In the genomic region with DNA sequence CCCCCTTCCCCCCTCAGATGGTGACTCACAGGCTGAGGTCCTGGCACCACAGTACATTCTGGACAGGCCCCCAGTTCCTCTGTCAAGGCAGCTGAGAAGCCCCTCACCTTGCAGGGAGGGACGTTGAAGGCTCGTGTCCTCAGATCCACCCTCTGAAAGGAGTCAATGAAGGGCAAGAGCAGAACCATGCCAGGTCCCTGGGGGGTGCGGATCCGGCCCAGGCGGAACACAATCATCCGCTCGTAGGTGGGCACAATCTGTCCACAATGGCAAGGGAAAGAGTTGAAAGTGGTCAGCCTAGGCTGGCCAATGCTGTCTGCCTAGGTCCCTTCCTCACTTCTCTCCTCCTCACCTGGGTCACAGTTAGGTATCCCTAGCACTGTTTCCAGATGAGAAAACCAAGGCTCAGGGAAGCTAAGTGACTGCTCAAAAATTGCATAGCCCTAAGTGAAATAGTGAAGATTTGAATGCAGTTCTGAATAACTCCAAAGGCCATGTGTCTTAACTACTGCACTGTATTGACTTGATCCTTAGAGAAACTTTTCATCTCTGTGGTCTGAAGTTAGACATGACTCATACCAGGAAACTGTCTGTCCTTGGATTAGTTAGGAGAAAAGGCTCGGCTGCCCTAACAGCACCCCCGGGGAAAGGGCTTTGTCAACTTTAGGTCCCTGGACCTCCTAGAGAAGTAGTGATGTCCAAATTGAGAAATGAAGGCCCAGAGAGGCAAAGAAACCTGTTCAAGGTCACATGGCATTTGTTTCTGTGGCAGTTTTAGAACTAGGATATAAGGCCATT, we compare ENCODE assay signal across 11 cellular contexts. TPM values are rescaled to one million over a fixed set of nuclear protein-coding genes. Genes with fewer than 3 reads are reported as not detected.
DNase-seq lines count a peak whose midpoint lies in the region; ATAC-seq, FAIRE-seq and TF ChIP-seq lines count a peak whose summit lies in the region.
"Had no signal": no experiment of that assay in that cellular context is flagged by ENCODE, and none has a peak within 500 bp of the region (broad histone marks: within the 10 kb centered on the region; RNA-seq: fewer than 3 reads in every experiment).

No MANE protein-coding gene starts in this region.

- H3K27me3 ChIP-seq in ascending aorta (no peaks in the 10 kb centered on the region), keratinocyte (ENCODE audit: control insufficient read depth, extremely low read depth, insufficient read depth, low read length) (no peaks in the 10 kb centered on the region), thymus (ENCODE audit: control insufficient read depth, insufficient read depth) (no peaks in the 10 kb centered on the region)

- H3K9me3 Mint-ChIP-seq in activated CD8-positive, alpha-beta T cell treated with anti-CD3 and anti-CD28 coated beads for 36 hours, result no peaks in the 10 kb centered on the region
- H3K9me3 Mint-ChIP-seq: activated T-cell treated with anti-CD3 and anti-CD28 coated beads, Interleukin-2, amount 50 U/mL, for 24 hours had no signal

- no peak overlapping the region for H3K4me3 Mint-ChIP-seq in activated CD8-positive, alpha-beta T cell treated with anti-CD3 and anti-CD28 coated beads for 36 hours

- H3K27ac ChIP-seq in ascending aorta (peak overlapping the region; percentile 90), keratinocyte (ENCODE audit: control insufficient read depth, insufficient read depth, low read length) (peak overlapping the region; percentile 83), thymus (ENCODE audit: low read depth) (peak overlapping the region; percentile 33)

- no peak for ATAC-seq in activated CD8-positive, alpha-beta T cell treated with anti-CD3 and anti-CD28 coated beads for 36 hours

- dilution Hi-C loops in keratinocyte (cut with MboI; ENCODE audit: extremely low pct_ligation_motif_present, low sequenced_read_pairs), result no loop called here

- peaks cover 4% of the 10 kb centered on the region for H3K36me3 Mint-ChIP-seq in activated CD8-positive, alpha-beta T cell treated with anti-CD3 and anti-CD28 coated beads for 36 hours (ENCODE audit: low read depth)

- no peak overlapping the region for H3K27ac Mint-ChIP-seq in activated CD8-positive, alpha-beta T cell treated with anti-CD3 and anti-CD28 coated beads for 36 hours
- H3K27ac Mint-ChIP-seq: activated T-cell treated with anti-CD3 and anti-CD28 coated beads, Interleukin-2, amount 50 U/mL, for 24 hours had no signal

- FAIRE-seq in keratinocyte (lab: Jason Lieb, UNC), result peak; percentile 93
- FAIRE-seq: GM12891 had no signal

- no peaks in the 10 kb centered on the region for H4K20me1 ChIP-seq in keratinocyte (ENCODE audit: control insufficient read depth, extremely low read depth, insufficient read depth, low read length)

- WGBS in thymus, result 96% methylated on average over 9 of the region's 9 CpGs

- peaks cover 31% of the 10 kb centered on the region for H3K4me1 Mint-ChIP-seq in activated CD8-positive, alpha-beta T cell treated with anti-CD3 and anti-CD28 coated beads for 36 hours (ENCODE audit: low read depth)

- H2AFZ ChIP-seq in keratinocyte (ENCODE audit: control insufficient read depth, low read length), result no peak overlapping the region

- no peaks in the 10 kb centered on the region for H3K27me3 Mint-ChIP-seq in activated CD8-positive, alpha-beta T cell treated with anti-CD3 and anti-CD28 coated beads for 36 hours
- H3K27me3 Mint-ChIP-seq: activated T-cell treated with anti-CD3 and anti-CD28 coated beads, Interleukin-2, amount 50 U/mL, for 24 hours had no signal

- H3K9me1 ChIP-seq in keratinocyte (ENCODE audit: control insufficient read depth, extremely low read depth, insufficient read depth, low read length), result no peaks in the 10 kb centered on the region

- CTCF ChIA-PET in activated CD8-positive, alpha-beta T cell treated with anti-CD3 and anti-CD28 coated beads for 36 hours (lab: Charles Lee), result interaction anchor here (11.4 kb wide), 1 partner anchor 13 kb away, joined by 106 read pairs; no protein-coding TSS in a partner anchor

- H3K79me2 ChIP-seq in keratinocyte (ENCODE audit: control insufficient read depth, insufficient read depth, low read length), result no peaks in the 10 kb centered on the region

- H3K9me3 ChIP-seq in ascending aorta, result no peaks in the 10 kb centered on the region
- H3K9me3 ChIP-seq in keratinocyte (ENCODE audit: control insufficient read depth, low read depth, low read length), result no peaks in the 10 kb centered on the region
- H3K9me3 ChIP-seq in thymus (ENCODE audit: control insufficient read depth), result no peaks in the 10 kb centered on the region

- peak overlapping the region; percentile 49 for H3K4me2 ChIP-seq in keratinocyte (ENCODE audit: control insufficient read depth, extremely low read depth, insufficient read depth, low read depth, low read length)

- H3K4me3 ChIP-seq in ascending aorta (no peak overlapping the region), keratinocyte (ENCODE audit: control insufficient read depth in 2 of 3, extremely low read depth in 1 of 3, insufficient read depth in 2 of 3, low read depth in 1 of 3, low read length in 3 of 3) (peak overlapping the region in 1 of 3 experiments; percentile 7), thymus (ENCODE audit: low read length) (no peak overlapping the region)

- H3K36me3 ChIP-seq in ascending aorta (peaks cover 0 to 17% of the 10 kb centered on the region in 2 donors), keratinocyte (ENCODE audit: control insufficient read depth in 2 of 2, extremely low read depth in 1 of 2, insufficient read depth in 2 of 2, low read length in 2 of 2) (no peaks in the 10 kb centered on the region), thymus (ENCODE audit: control insufficient read depth, insufficient read depth) (peaks cover 34% of the 10 kb centered on the region)

- intact Hi-C loops in ascending aorta (cut with DNase I), result no loop called here
- intact Hi-C loops in activated CD8-positive, alpha-beta T cell treated with anti-CD3 and anti-CD28 coated beads for 36 hours (cut with micrococcal nuclease), result no loop called here

- DNase-seq in HT-29 (ENCODE audit: low spot score), result peak; percentile 56
- no peak for DNase-seq in ascending aorta (ENCODE audit: low spot score in 2 of 2)
- DNase-seq in keratinocyte (ENCODE audit: low read depth, low spot score), result no peak
- DNase-seq in cerebellum (ENCODE audit: low spot score), result no peak
- no peak for DNase-seq in activated CD8-positive, alpha-beta T cell treated with anti-CD3 and anti-CD28 coated beads for 36 hours
- no peak for DNase-seq in activated gamma-delta T cell (lab: John Stamatoyannopoulos, UW)
- DNase-seq: activated T-cell treated with anti-CD3 and anti-CD28 coated beads, Interleukin-2, amount 50 U/mL, for 24 hours; NCI-H1048; SHP77 treated with DMSO at 0.1 percent for 48 hours had no signal

- peak overlapping the region; percentile 60 for H3K9ac ChIP-seq in keratinocyte (ENCODE audit: control insufficient read depth, extremely low read depth, insufficient read depth, low read length)

- H3K4me1 ChIP-seq in ascending aorta, result peaks cover 13 to 54% of the 10 kb centered on the region in 2 donors
- H3K4me1 ChIP-seq in keratinocyte (ENCODE audit: control insufficient read depth, extremely low read depth, insufficient read depth, low read length), result peaks cover 76% of the 10 kb centered on the region
- peaks cover 40% of the 10 kb centered on the region for H3K4me1 ChIP-seq in thymus (ENCODE audit: control insufficient read depth, insufficient read depth, low read length)

- POLR2A ChIA-PET in activated CD8-positive, alpha-beta T cell treated with anti-CD3 and anti-CD28 coated beads for 36 hours (lab: Charles Lee), result interaction anchor here (0.6 kb wide), 1 partner anchor 9 kb away, joined by 4 read pairs; no protein-coding TSS in a partner anchor

- no peak for TF ChIP-seq CTCF in ascending aorta (IDR thresholded peaks at IDR 0.05)
- TF ChIP-seq CTCF in keratinocyte (optimal IDR thresholded peaks at IDR 0.05 in 1 of 3, IDR thresholded peaks at IDR 0.05 in 1 of 3, conservative IDR thresholded peaks at IDR 0.05 in 1 of 3; ENCODE audit: extremely low read depth in 1 of 3, insufficient read depth in 2 of 3, low read length in 3 of 3), result no peak
- no peak for TF ChIP-seq CTCF in activated CD8-positive, alpha-beta T cell treated with anti-CD3 and anti-CD28 coated beads for 36 hours (IDR thresholded peaks at IDR 0.05)

RNA-seq across cellular contexts. Expression of a gene that starts 2.9 kb away (rescaled TPM):
- total RNA-seq in HT-29 (2014; rRNA removed; shearing (Covaris generic)), result 13.3 and 23.5 TPM in 2 replicates
- total RNA-seq in ascending aorta (15.3 TPM), cerebellum (14.2 TPM)
- polyA plus RNA-seq in keratinocyte (7.0 to 12.9 TPM (median 9.4 TPM) in 3 replicates), thymus (19.1 TPM)
- polyA plus RNA-seq in keratinocyte (2011; ENCODE audit: low read depth), result 1.9 TPM
- polyA plus RNA-seq in keratinocyte (2011; cell fraction: cytosol; rRNA removed), result 3.8 and 10.0 TPM in 2 replicates
- 14.0 and 17.0 TPM in 2 replicates for polyA plus RNA-seq in keratinocyte (2011; cell fraction: nucleus; rRNA removed)
- 6.7 and 12.2 TPM in 2 replicates for polyA plus RNA-seq in keratinocyte (2012; ENCODE audit: low replicate concordance)
- polyA minus RNA-seq in keratinocyte, result 5.5 to 11.7 TPM (median 8.4 TPM) in 3 replicates
- 14.6 TPM for polyA minus RNA-seq in keratinocyte (2011; cell fraction: cytosol; rRNA and poly(A)+ RNA removed)
- polyA minus RNA-seq in keratinocyte (2011; cell fraction: nucleus; rRNA and poly(A)+ RNA removed), result 10.2 and 12.7 TPM in 2 replicates
- 1 to 10 TPM; 5.2 to 6.5 TPM for total RNA-seq in activated CD8-positive, alpha-beta T cell treated with anti-CD3 and anti-CD28 coated beads for 36 hours

RNA-seq across cellular contexts. Expression of a gene that starts 5.3 kb away (rescaled TPM):
- total RNA-seq in HT-29 (2014; rRNA removed; shearing (Covaris generic)), result 36.9 and 47.2 TPM in 2 replicates
- total RNA-seq in ascending aorta (227 TPM), cerebellum (13.1 TPM)
- polyA plus RNA-seq in keratinocyte (20.5 to 44.3 TPM (median 24.9 TPM) in 3 replicates), thymus (35.7 TPM)
- 27.9 TPM for polyA plus RNA-seq in keratinocyte (2011; ENCODE audit: low read depth)
- 22.0 and 44.7 TPM in 2 replicates for polyA plus RNA-seq in keratinocyte (2011; cell fraction: cytosol; rRNA removed)
- polyA plus RNA-seq in keratinocyte (2011; cell fraction: nucleus; rRNA removed), result 81.8 and 110 TPM in 2 replicates
- polyA plus RNA-seq in keratinocyte (2012; ENCODE audit: low replicate concordance), result 29.6 and 110 TPM in 2 replicates
- polyA minus RNA-seq in keratinocyte, result 42.4 to 149 TPM (median 45.8 TPM) in 3 replicates
- 112 TPM for polyA minus RNA-seq in keratinocyte (2011; cell fraction: cytosol; rRNA and poly(A)+ RNA removed)
- polyA minus RNA-seq in keratinocyte (2011; cell fraction: nucleus; rRNA and poly(A)+ RNA removed), result 87.6 and 115 TPM in 2 replicates
- total RNA-seq in activated CD8-positive, alpha-beta T cell treated with anti-CD3 and anti-CD28 coated beads for 36 hours, result 10 to 100 TPM; 48.8 to 49.6 TPM

Comparison
In these comparisons a context has a peak if more than half of its experiments do, and no peak if none do; other contexts are left out.
1. H3K27ac ChIP-seq: peak in every context shown above with its lines; median percentile 90 in ascending aorta; 83 in keratinocyte; 33 in thymus.